ENCODE assay signal across 20 cellular contexts in the genomic region with DNA sequence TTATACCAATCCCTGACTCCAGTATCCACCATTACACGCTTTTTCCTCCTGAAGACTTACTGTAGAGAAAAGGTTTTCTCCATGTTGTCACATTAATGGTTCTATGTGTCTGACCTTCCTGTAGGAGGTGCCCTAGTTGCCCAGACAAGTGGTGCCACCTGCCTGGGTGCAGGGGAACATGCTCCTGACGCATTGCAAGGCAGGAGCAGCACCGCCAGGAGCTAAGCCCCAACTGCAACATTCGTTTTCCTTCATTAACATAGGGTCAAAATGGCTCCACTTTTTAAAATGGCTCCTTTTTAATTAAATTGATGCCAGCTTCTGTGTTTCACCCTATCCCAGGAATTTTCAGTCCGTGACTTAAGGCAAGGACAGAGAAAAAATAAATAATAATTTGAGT.
DNase-seq lines count a peak whose midpoint lies in the region; ATAC-seq and TF ChIP-seq lines count a peak whose summit lies in the region.
"Had no signal": no experiment of that assay in that cellular context is flagged by ENCODE, and none has a peak within 500 bp of the region (broad histone marks: within the 10 kb centered on the region; RNA-seq: fewer than 3 reads in every experiment).

No MANE protein-coding gene starts in this region.

- H3K27ac Mint-ChIP-seq in CD4-positive, alpha-beta T cell, result no peak overlapping the region
- H3K27ac Mint-ChIP-seq: activated naive CD4-positive, alpha-beta T cell treated with anti-CD3 and anti-CD28 coated beads, Interleukin-2, amount 10 ng/mL, durations not matched to agents 7 days and 5 days; activated T-cell treated with anti-CD3 and anti-CD28 coated beads, Interleukin-2, amount 50 U/mL, for 24 hours; B cell; IgD-negative memory B cell; memory B cell; type B pancreatic cell had no signal

- H4K20me1 ChIP-seq in HCT116 (ENCODE audit: insufficient read depth), result no peaks in the 10 kb centered on the region

- H3K4me1 Mint-ChIP-seq in CD4-positive, alpha-beta T cell (ENCODE audit: low read depth), result no peaks in the 10 kb centered on the region

- peak; percentile 60; the same call in 1 of the 2 replicates for ATAC-seq in HCT116
- no peak for ATAC-seq in HG03378 (IDR thresholded peaks at IDR 0.05; ENCODE audit: unreplicated experiment)
- ATAC-seq in CD4-positive, alpha-beta T cell (ENCODE audit: poor library complexity), result no peak
- ATAC-seq: Panc1 had no signal

- H3K79me2 ChIP-seq in HCT116 (ENCODE audit: insufficient read depth, low read length), result no peaks in the 10 kb centered on the region

- H3K9me2 ChIP-seq in HCT116 (ENCODE audit: insufficient read depth), result no peaks in the 10 kb centered on the region

- no peak overlapping the region for H3K4me3 ChIP-seq in HCT116 (replicated peaks in 1 of 2; ENCODE audit: low read depth in 1 of 2, low read length in 2 of 2)
- no peak overlapping the region for H3K4me3 ChIP-seq in SJCRH30
- H3K4me3 ChIP-seq in lower leg skin (ENCODE audit: low read depth, poor library complexity, severe bottlenecking), result no peak overlapping the region
- H3K4me3 ChIP-seq: cardiac muscle cell, right atrium auricular region had no signal

- no peak for TF ChIP-seq RAD21 in HCT116 (IDR thresholded peaks at IDR 0.05; ENCODE audit: low read depth)

- BruUV-seq in HCT116 (replicated peaks; lab: Mats Ljungman, UMichigan), result no TSS peak

- DNase-seq in NCI-H146 treated with DMSO at 0.1 percent for 48 hours (lab: John Stamatoyannopoulos, UW; ENCODE audit: unreplicated experiment) (peak; percentile 0), NCI-H146 (lab: John Stamatoyannopoulos, UW) (no peak), HCT116 (ENCODE audit: low read depth, low spot score) (peak; percentile 7), SJCRH30 (peak; percentile 15 to 17), iPS-NIHi7 (ENCODE audit: extremely low spot score) (peak; percentile 41), lower leg skin (ENCODE audit: low spot score in 2 of 2) (no peak)
- DNase-seq in CD4-positive, alpha-beta T cell, result no peak
- DNase-seq: activated naive CD4-positive, alpha-beta T cell treated with anti-CD3 and anti-CD28 coated beads, Interleukin-2, amount 10 ng/mL, durations not matched to agents 7 days and 5 days; activated T-cell treated with anti-CD3 and anti-CD28 coated beads, Interleukin-2, amount 50 U/mL, for 24 hours; NCI-H2029; stimulated activated CD4-positive, alpha-beta T cell treated with anti-CD3 and anti-CD28 coated beads, Interleukin-12 subunit alpha, Interleukin-12 subunit beta, amount 100 ng/mL, for 4 hours; T-helper 9 cell had no signal

- TF ChIP-seq CTCF in HCT116 (IDR thresholded peaks at IDR 0.05 in 2 of 3, conservative IDR thresholded peaks at IDR 0.05 in 1 of 3; ENCODE audit: borderline replicate concordance in 1 of 3, insufficient read depth in 1 of 3, low read depth in 2 of 3, low read length in 2 of 3) (peak; percentile 20 to 36 (median 35); a peak in 4 of 6 replicates), lower leg skin (IDR thresholded peaks at IDR 0.05) (no peak)
- no peak for TF ChIP-seq CTCF in CD4-positive, alpha-beta T cell (IDR thresholded peaks at IDR 0.05)

- H3K27ac ChIP-seq in HCT116 (ENCODE audit: low read depth, low read length), result no peak overlapping the region
- H3K27ac ChIP-seq in SJCRH30, result no peak overlapping the region
- no peak overlapping the region for H3K27ac ChIP-seq in CD4-positive, alpha-beta T cell (ENCODE audit: low read depth, low read length)
- H3K27ac ChIP-seq: cardiac muscle cell, right atrium auricular region had no signal

- H3K27me3 Mint-ChIP-seq in CD4-positive, alpha-beta T cell, result no peaks in the 10 kb centered on the region
- H3K27me3 Mint-ChIP-seq: activated naive CD4-positive, alpha-beta T cell treated with anti-CD3 and anti-CD28 coated beads, Interleukin-2, amount 10 ng/mL, durations not matched to agents 7 days and 5 days; activated T-cell treated with anti-CD3 and anti-CD28 coated beads, Interleukin-2, amount 50 U/mL, for 24 hours; B cell; memory B cell; type B pancreatic cell had no signal

- H3K9ac ChIP-seq in HCT116 (ENCODE audit: low read length), result no peak overlapping the region

- H3K36me3 Mint-ChIP-seq in CD4-positive, alpha-beta T cell (ENCODE audit: low read depth), result no peaks in the 10 kb centered on the region
- H3K36me3 Mint-ChIP-seq: activated naive CD4-positive, alpha-beta T cell treated with anti-CD3 and anti-CD28 coated beads, Interleukin-2, amount 10 ng/mL, durations not matched to agents 7 days and 5 days; IgD-negative memory B cell; type B pancreatic cell had no signal

- H3K9me3 Mint-ChIP-seq in CD4-positive, alpha-beta T cell, result no peaks in the 10 kb centered on the region
- H3K9me3 Mint-ChIP-seq: activated T-cell treated with anti-CD3 and anti-CD28 coated beads, Interleukin-2, amount 50 U/mL, for 24 hours; IgD-negative memory B cell; memory B cell; type B pancreatic cell had no signal

- H3K4me2 ChIP-seq in HCT116 (ENCODE audit: low read length), result no peak overlapping the region

- RAD21 ChIA-PET in HCT116 (lab: Charles Lee; ENCODE audit: low non-redundant PET in 1 of 2, low total read pairs in 2 of 2, uncharacterized antibody in 2 of 2, unreplicated experiment in 2 of 2), result no interaction called here

- intact Hi-C loops in HCT116 (cut with micrococcal nuclease) (no loop called here), lower leg skin (cut with DNase I; ENCODE audit: low total_unique reads) (no loop called here)
- intact Hi-C loops in CD4-positive, alpha-beta T cell (cut with DNase I, micrococcal nuclease), result no loop called here

- H3K4me1 ChIP-seq in HCT116 (ENCODE audit: control insufficient read depth in 1 of 2, insufficient read depth in 2 of 2, low read length in 2 of 2) (no peaks in the 10 kb centered on the region), SJCRH30 (no peaks in the 10 kb centered on the region)
- H3K4me1 ChIP-seq: right atrium auricular region had no signal

- H2AFZ ChIP-seq in HCT116 (ENCODE audit: low read depth, low read length, poor library complexity, severe bottlenecking), result no peak overlapping the region

- H3K9me3 ChIP-seq in HCT116 (ENCODE audit: control insufficient read depth in 1 of 2, insufficient read depth in 1 of 2, low read depth in 1 of 2, low read length in 2 of 2), result no peaks in the 10 kb centered on the region
- H3K9me3 ChIP-seq in SJCRH30 (replicated peaks), result no peaks in the 10 kb centered on the region; the same call in 1 of the 2 replicates
- no peaks in the 10 kb centered on the region for H3K9me3 ChIP-seq in CD4-positive, alpha-beta T cell (ENCODE audit: control insufficient read depth, low read length)
- H3K9me3 ChIP-seq: right atrium auricular region had no signal

- H3K36me3 ChIP-seq in HCT116 (ENCODE audit: control insufficient read depth in 1 of 2, insufficient read depth in 2 of 2, low read length in 2 of 2) (no peaks in the 10 kb centered on the region), SJCRH30 (no peaks in the 10 kb centered on the region)
- H3K36me3 ChIP-seq: cardiac muscle cell, right atrium auricular region had no signal

- WGBS in lower leg skin, 2 donors, result 86 to 94% methylated on average over 5 of the region's 5 CpGs

- TF ChIP-seq POLR2A in HCT116 (IDR thresholded peaks at IDR 0.05; ENCODE audit: borderline replicate concordance, extremely low read depth, insufficient read depth, insufficient read length) (no peak), lower leg skin (IDR thresholded peaks at IDR 0.05) (no peak)

- CTCF ChIA-PET in HCT116 (lab: Charles Lee), result no interaction called here
- CTCF ChIA-PET in CD4-positive, alpha-beta T cell (lab: Charles Lee), result interaction anchor here (0.6 kb wide), 1 partner anchor 207 kb away, joined by 3 read pairs; no protein-coding TSS in a partner anchor

- no peak overlapping the region for H3K4me3 Mint-ChIP-seq in CD4-positive, alpha-beta T cell
- H3K4me3 Mint-ChIP-seq: activated naive CD4-positive, alpha-beta T cell treated with anti-CD3 and anti-CD28 coated beads, Interleukin-2, amount 10 ng/mL, durations not matched to agents 7 days and 5 days; activated T-cell treated with anti-CD3 and anti-CD28 coated beads, Interleukin-2, amount 50 U/mL, for 24 hours; B cell; IgD-negative memory B cell; memory B cell; type B pancreatic cell had no signal

- H3K27me3 ChIP-seq in HCT116 (ENCODE audit: insufficient read depth, low read length) (no peaks in the 10 kb centered on the region), SJCRH30 (no peaks in the 10 kb centered on the region)
- H3K27me3 ChIP-seq in CD4-positive, alpha-beta T cell (ENCODE audit: control insufficient read depth, insufficient read depth, low read length), result no peaks in the 10 kb centered on the region
- H3K27me3 ChIP-seq: cardiac muscle cell, right atrium auricular region had no signal

- POLR2A ChIA-PET in HCT116 (lab: Charles Lee), result no interaction called here
- POLR2A ChIA-PET in CD4-positive, alpha-beta T cell (lab: Charles Lee), result no interaction called here

TF ChIP-seq in HCT116, 20 proteins besides CTCF, POLR2A, EP300 and RAD21:
- TF ChIP-seq REST (IDR thresholded peaks at IDR 0.05; ENCODE audit: low read depth), result no peak

Comparison
In these comparisons a context has a peak if more than half of its experiments do, and no peak if none do; other contexts are left out.
1. DNase-seq: peak in NCI-H146 treated with DMSO at 0.1 percent for 48 hours (single experiment), HCT116 (single experiment), SJCRH30 (2 of 2) and iPS-NIHi7 (single experiment); none in NCI-H146 (single experiment), CD4-positive, alpha-beta T cell (0 of 10) and lower leg skin (0 of 2).
2. CTCF ChIP-seq: peak in HCT116 (3 of 3); none in CD4-positive, alpha-beta T cell (single experiment) and lower leg skin (0 of 3).